Comparison of ENCODE assay signal across 1 cellular context in genomic region chr11:95148938-95149337, GRCh38.
A peak's percentile ranks its signal among the peaks of the same experiment; 100 is the strongest.
TF ChIP-seq lines count a peak whose summit lies in the region.

No MANE protein-coding gene starts in this region.

TF ChIP-seq in HepG2, 621 proteins besides CTCF, POLR2A, EP300 and RAD21:
- TF ChIP-seq MNT (IDR thresholded peaks at IDR 0.05), result peak; percentile 8; the same call in 1 of the 2 replicates
- TF ChIP-seq ZBTB46 (CRISPR knock-in tag; IDR thresholded peaks at IDR 0.05; ENCODE audit: borderline replicate concordance), result no peak
